10 cellular contexts compared by ENCODE assay signal in the genomic region with DNA sequence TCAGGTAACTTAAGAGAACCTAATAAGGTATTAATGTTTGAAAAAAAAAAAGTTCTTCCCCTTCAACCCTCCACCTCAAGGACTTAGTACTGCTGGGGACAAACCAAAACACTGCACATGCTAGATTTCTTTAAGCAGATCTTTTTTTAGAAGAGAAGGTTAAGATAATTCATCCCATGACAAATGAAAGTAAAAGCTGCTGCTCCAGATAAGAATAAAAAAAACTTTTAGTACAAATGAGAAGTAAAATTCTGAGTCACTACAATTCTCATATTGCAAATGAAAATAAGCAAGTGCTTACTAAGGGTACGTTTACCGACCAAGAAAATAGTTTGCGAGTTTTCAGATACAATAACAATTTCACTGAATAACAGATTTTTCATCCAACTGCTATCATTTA. TPM values are rescaled to one million over a fixed set of nuclear protein-coding genes. Genes with fewer than 3 reads are reported as not detected.
DNase-seq lines count a peak whose midpoint lies in the region; ATAC-seq, FAIRE-seq and TF ChIP-seq lines count a peak whose summit lies in the region.
"Had no signal": no experiment of that assay in that cellular context is flagged by ENCODE, and none has a peak within 500 bp of the region (broad histone marks: within the 10 kb centered on the region; RNA-seq: fewer than 3 reads in every experiment).

No MANE protein-coding gene starts in this region.

- H3K36me3 ChIP-seq in prostate gland, result no peaks in the 10 kb centered on the region

- H3K36me3 Mint-ChIP-seq in activated T-helper 17 cell treated with anti-CD3 and anti-CD28 coated beads, Interleukin-2, amount 50 U/mL, for 72 hours (ENCODE audit: low read depth), result peaks cover 9% of the 10 kb centered on the region

- TF ChIP-seq CTCF in prostate gland (IDR thresholded peaks at IDR 0.05) (no peak), D721Med (IDR thresholded peaks at IDR 0.05; ENCODE audit: insufficient read depth, missing control alignments) (no peak)

- no peaks in the 10 kb centered on the region for H3K27me3 ChIP-seq in prostate gland (replicated peaks; ENCODE audit: insufficient read depth)

- no peaks in the 10 kb centered on the region for H3K9me3 Mint-ChIP-seq in activated T-helper 17 cell treated with anti-CD3 and anti-CD28 coated beads, Interleukin-2, amount 50 U/mL, for 72 hours

- peak overlapping the region; percentile 35 for H3K4me3 Mint-ChIP-seq in activated T-helper 17 cell treated with anti-CD3 and anti-CD28 coated beads, Interleukin-2, amount 50 U/mL, for 72 hours
- H3K4me3 Mint-ChIP-seq: neural crest cell had no signal

- H3K27ac ChIP-seq in prostate gland, result peak overlapping the region; percentile 6 to 42

- no peak for FAIRE-seq in D721Med (lab: Jason Lieb, UNC)

- no peak overlapping the region for H3K4me3 ChIP-seq in prostate gland

- H3K27me3 Mint-ChIP-seq in activated T-helper 17 cell treated with anti-CD3 and anti-CD28 coated beads, Interleukin-2, amount 50 U/mL, for 72 hours, result no peaks in the 10 kb centered on the region

- intact Hi-C loops in prostate gland (cut with DNase I), result no loop called here

- DNase-seq in prostate gland (ENCODE audit: low spot score), result no peak
- no peak for DNase-seq in stimulated activated naive CD4-positive, alpha-beta T cell treated with Interleukin-2 at 50 U/mL for 16 hours (lab: John Stamatoyannopoulos, UW)
- DNase-seq in D721Med (ENCODE audit: insufficient read length, low spot score), result no peak
- no peak for DNase-seq in cerebellar nuclear complex (lab: John Stamatoyannopoulos, UW)
- no peak for DNase-seq in GM19238 (ENCODE audit: insufficient read length, low spot score)
- DNase-seq: activated naive CD4-positive, alpha-beta T cell treated with anti-CD3 and anti-CD28 coated beads, Interleukin-2, amount 50 U/mL, for 16 hours had no signal

- ATAC-seq in GM19023 (IDR thresholded peaks at IDR 0.05; ENCODE audit: unreplicated experiment) (peak; percentile 73), HG02678 (IDR thresholded peaks at IDR 0.05; ENCODE audit: unreplicated experiment) (peak; percentile 79)
- peak; percentile 70 for ATAC-seq in activated T-helper 17 cell treated with anti-CD3 and anti-CD28 coated beads, Interleukin-2, amount 50 U/mL, for 72 hours (replicated peaks)

- 14% methylated on average over 3 of the region's 3 CpGs for WGBS in prostate gland

- peak overlapping the region; percentile 46 for H3K27ac Mint-ChIP-seq in activated T-helper 17 cell treated with anti-CD3 and anti-CD28 coated beads, Interleukin-2, amount 50 U/mL, for 72 hours

- H3K9me3 ChIP-seq in prostate gland, result no peaks in the 10 kb centered on the region

- H3K4me1 ChIP-seq in prostate gland (replicated peaks), result peaks cover 22% of the 10 kb centered on the region

- TF ChIP-seq POLR2A in prostate gland (IDR thresholded peaks at IDR 0.05), result no peak

- H3K4me1 Mint-ChIP-seq in activated T-helper 17 cell treated with anti-CD3 and anti-CD28 coated beads, Interleukin-2, amount 50 U/mL, for 72 hours, result peaks cover 23% of the 10 kb centered on the region

RNA-seq across cellular contexts. Expression of a gene that starts 8.9 kb away (rescaled TPM):
- total RNA-seq in activated T-helper 17 cell treated with anti-CD3 and anti-CD28 coated beads, Interleukin-2, amount 50 U/mL, for 72 hours, result 10 to 100 TPM; 14.8 to 17.3 TPM
- 10 to 100 TPM; 28.7 to 39.3 TPM for total RNA-seq in prostate gland
